In the genomic region with DNA sequence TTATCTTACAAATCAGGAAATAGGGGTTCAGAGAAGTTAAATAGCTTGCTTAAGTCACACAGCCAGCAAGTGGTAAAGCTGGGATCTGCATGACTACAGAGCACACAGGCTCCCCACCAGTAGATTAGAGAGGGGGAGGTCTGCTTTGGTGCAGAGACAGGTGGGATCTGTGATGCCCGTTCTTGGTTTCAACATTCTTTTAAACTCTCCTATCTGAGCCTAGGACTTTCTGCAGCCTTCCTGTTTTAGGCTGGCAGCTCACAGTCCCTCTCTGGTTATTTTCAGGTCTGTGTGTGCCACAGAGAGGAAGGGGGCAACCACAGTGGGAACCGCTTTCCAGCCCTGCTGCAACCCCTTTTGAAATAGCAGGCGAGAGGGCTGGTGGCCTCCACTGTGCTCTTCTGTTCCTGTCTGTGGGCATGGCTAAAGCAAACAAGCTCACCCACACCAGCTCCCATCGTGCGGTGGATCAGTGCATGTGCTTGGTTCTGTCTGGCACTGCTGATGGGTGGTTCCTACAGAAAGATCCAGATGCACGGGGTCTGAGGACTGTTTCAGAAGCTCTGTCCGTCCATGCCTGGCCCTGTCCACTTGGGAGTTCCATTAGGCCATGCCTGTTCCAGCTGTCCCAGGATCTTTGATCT, we compare ENCODE assay signal across 1 cellular context.
TF ChIP-seq lines count a peak whose summit lies in the region.

No MANE protein-coding gene starts in this region.

TF ChIP-seq in K562, 482 proteins besides CTCF, POLR2A, EP300 and RAD21 (continued from another document):
- TF ChIP-seq, protein P1, sequence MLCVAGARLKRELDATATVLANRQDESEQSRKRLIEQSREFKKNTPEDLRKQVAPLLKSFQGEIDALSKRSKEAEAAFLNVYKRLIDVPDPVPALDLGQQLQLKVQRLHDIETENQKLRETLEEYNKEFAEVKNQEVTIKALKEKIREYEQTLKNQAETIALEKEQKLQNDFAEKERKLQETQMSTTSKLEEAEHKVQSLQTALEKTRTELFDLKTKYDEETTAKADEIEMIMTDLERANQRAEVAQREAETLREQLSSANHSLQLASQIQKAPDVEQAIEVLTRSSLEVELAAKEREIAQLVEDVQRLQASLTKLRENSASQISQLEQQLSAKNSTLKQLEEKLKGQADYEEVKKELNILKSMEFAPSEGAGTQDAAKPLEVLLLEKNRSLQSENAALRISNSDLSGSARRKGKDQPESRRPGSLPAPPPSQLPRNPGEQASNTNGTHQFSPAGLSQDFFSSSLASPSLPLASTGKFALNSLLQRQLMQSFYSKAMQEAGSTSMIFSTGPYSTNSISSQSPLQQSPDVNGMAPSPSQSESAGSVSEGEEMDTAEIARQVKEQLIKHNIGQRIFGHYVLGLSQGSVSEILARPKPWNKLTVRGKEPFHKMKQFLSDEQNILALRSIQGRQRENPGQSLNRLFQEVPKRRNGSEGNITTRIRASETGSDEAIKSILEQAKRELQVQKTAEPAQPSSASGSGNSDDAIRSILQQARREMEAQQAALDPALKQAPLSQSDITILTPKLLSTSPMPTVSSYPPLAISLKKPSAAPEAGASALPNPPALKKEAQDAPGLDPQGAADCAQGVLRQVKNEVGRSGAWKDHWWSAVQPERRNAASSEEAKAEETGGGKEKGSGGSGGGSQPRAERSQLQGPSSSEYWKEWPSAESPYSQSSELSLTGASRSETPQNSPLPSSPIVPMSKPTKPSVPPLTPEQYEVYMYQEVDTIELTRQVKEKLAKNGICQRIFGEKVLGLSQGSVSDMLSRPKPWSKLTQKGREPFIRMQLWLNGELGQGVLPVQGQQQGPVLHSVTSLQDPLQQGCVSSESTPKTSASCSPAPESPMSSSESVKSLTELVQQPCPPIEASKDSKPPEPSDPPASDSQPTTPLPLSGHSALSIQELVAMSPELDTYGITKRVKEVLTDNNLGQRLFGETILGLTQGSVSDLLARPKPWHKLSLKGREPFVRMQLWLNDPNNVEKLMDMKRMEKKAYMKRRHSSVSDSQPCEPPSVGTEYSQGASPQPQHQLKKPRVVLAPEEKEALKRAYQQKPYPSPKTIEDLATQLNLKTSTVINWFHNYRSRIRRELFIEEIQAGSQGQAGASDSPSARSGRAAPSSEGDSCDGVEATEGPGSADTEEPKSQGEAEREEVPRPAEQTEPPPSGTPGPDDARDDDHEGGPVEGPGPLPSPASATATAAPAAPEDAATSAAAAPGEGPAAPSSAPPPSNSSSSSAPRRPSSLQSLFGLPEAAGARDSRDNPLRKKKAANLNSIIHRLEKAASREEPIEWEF (CRISPR knock-in tag; IDR thresholded peaks at IDR 0.05): no peak
- TF ChIP-seq POLR3A (IDR thresholded peaks at IDR 0.05; ENCODE audit: borderline replicate concordance, extremely low read depth, insufficient read depth, insufficient read length): no peak
- no peak for TF ChIP-seq FOXA1 (IDR thresholded peaks at IDR 0.05; ENCODE audit: borderline replicate concordance)
- TF ChIP-seq LCOR (CRISPR knock-in tag; IDR thresholded peaks at IDR 0.05): no peak
- no peak for TF ChIP-seq PURB (CRISPR knock-in tag; IDR thresholded peaks at IDR 0.05; ENCODE audit: low read depth)
- TF ChIP-seq ZNF174 (CRISPR knock-in tag; IDR thresholded peaks at IDR 0.05): no peak
- no peak for TF ChIP-seq KLF6 (CRISPR knock-in tag; IDR thresholded peaks at IDR 0.05; ENCODE audit: borderline replicate concordance)
- TF ChIP-seq, protein P2, sequence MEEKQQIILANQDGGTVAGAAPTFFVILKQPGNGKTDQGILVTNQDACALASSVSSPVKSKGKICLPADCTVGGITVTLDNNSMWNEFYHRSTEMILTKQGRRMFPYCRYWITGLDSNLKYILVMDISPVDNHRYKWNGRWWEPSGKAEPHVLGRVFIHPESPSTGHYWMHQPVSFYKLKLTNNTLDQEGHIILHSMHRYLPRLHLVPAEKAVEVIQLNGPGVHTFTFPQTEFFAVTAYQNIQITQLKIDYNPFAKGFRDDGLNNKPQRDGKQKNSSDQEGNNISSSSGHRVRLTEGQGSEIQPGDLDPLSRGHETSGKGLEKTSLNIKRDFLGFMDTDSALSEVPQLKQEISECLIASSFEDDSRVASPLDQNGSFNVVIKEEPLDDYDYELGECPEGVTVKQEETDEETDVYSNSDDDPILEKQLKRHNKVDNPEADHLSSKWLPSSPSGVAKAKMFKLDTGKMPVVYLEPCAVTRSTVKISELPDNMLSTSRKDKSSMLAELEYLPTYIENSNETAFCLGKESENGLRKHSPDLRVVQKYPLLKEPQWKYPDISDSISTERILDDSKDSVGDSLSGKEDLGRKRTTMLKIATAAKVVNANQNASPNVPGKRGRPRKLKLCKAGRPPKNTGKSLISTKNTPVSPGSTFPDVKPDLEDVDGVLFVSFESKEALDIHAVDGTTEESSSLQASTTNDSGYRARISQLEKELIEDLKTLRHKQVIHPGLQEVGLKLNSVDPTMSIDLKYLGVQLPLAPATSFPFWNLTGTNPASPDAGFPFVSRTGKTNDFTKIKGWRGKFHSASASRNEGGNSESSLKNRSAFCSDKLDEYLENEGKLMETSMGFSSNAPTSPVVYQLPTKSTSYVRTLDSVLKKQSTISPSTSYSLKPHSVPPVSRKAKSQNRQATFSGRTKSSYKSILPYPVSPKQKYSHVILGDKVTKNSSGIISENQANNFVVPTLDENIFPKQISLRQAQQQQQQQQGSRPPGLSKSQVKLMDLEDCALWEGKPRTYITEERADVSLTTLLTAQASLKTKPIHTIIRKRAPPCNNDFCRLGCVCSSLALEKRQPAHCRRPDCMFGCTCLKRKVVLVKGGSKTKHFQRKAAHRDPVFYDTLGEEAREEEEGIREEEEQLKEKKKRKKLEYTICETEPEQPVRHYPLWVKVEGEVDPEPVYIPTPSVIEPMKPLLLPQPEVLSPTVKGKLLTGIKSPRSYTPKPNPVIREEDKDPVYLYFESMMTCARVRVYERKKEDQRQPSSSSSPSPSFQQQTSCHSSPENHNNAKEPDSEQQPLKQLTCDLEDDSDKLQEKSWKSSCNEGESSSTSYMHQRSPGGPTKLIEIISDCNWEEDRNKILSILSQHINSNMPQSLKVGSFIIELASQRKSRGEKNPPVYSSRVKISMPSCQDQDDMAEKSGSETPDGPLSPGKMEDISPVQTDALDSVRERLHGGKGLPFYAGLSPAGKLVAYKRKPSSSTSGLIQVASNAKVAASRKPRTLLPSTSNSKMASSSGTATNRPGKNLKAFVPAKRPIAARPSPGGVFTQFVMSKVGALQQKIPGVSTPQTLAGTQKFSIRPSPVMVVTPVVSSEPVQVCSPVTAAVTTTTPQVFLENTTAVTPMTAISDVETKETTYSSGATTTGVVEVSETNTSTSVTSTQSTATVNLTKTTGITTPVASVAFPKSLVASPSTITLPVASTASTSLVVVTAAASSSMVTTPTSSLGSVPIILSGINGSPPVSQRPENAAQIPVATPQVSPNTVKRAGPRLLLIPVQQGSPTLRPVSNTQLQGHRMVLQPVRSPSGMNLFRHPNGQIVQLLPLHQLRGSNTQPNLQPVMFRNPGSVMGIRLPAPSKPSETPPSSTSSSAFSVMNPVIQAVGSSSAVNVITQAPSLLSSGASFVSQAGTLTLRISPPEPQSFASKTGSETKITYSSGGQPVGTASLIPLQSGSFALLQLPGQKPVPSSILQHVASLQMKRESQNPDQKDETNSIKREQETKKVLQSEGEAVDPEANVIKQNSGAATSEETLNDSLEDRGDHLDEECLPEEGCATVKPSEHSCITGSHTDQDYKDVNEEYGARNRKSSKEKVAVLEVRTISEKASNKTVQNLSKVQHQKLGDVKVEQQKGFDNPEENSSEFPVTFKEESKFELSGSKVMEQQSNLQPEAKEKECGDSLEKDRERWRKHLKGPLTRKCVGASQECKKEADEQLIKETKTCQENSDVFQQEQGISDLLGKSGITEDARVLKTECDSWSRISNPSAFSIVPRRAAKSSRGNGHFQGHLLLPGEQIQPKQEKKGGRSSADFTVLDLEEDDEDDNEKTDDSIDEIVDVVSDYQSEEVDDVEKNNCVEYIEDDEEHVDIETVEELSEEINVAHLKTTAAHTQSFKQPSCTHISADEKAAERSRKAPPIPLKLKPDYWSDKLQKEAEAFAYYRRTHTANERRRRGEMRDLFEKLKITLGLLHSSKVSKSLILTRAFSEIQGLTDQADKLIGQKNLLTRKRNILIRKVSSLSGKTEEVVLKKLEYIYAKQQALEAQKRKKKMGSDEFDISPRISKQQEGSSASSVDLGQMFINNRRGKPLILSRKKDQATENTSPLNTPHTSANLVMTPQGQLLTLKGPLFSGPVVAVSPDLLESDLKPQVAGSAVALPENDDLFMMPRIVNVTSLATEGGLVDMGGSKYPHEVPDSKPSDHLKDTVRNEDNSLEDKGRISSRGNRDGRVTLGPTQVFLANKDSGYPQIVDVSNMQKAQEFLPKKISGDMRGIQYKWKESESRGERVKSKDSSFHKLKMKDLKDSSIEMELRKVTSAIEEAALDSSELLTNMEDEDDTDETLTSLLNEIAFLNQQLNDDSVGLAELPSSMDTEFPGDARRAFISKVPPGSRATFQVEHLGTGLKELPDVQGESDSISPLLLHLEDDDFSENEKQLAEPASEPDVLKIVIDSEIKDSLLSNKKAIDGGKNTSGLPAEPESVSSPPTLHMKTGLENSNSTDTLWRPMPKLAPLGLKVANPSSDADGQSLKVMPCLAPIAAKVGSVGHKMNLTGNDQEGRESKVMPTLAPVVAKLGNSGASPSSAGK (IDR thresholded peaks at IDR 0.05): no peak
- no peak for TF ChIP-seq KLF10 (CRISPR knock-in tag; IDR thresholded peaks at IDR 0.05)
- TF ChIP-seq HCFC1 (IDR thresholded peaks at IDR 0.05; ENCODE audit: low read depth, low read length): no peak
- peak; percentile 55 for TF ChIP-seq ZFP36 (IDR thresholded peaks at IDR 0.05; ENCODE audit: low read depth, low read length, partially characterized antibody)
- TF ChIP-seq, protein P3, sequence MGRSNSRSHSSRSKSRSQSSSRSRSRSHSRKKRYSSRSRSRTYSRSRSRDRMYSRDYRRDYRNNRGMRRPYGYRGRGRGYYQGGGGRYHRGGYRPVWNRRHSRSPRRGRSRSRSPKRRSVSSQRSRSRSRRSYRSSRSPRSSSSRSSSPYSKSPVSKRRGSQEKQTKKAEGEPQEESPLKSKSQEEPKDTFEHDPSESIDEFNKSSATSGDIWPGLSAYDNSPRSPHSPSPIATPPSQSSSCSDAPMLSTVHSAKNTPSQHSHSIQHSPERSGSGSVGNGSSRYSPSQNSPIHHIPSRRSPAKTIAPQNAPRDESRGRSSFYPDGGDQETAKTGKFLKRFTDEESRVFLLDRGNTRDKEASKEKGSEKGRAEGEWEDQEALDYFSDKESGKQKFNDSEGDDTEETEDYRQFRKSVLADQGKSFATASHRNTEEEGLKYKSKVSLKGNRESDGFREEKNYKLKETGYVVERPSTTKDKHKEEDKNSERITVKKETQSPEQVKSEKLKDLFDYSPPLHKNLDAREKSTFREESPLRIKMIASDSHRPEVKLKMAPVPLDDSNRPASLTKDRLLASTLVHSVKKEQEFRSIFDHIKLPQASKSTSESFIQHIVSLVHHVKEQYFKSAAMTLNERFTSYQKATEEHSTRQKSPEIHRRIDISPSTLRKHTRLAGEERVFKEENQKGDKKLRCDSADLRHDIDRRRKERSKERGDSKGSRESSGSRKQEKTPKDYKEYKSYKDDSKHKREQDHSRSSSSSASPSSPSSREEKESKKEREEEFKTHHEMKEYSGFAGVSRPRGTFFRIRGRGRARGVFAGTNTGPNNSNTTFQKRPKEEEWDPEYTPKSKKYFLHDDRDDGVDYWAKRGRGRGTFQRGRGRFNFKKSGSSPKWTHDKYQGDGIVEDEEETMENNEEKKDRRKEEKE (IDR thresholded peaks at IDR 0.05; ENCODE audit: borderline replicate concordance in 1 of 2, control insufficient read depth in 1 of 2, low read depth in 2 of 2, low read length in 1 of 2): no peak
